ENCODE assay signal across 8 cellular contexts in genomic region chr7:105005006-105005405, GRCh38. TPM values are rescaled to one million over a fixed set of nuclear protein-coding genes. Genes with fewer than 3 reads are reported as not detected.
A peak's percentile ranks its signal among the peaks of the same experiment; 100 is the strongest.
DNase-seq lines count a peak whose midpoint lies in the region; ATAC-seq and TF ChIP-seq lines count a peak whose summit lies in the region.
"Not testable (repeated sequence)": the region's sequence is repeated elsewhere in the genome, so short reads cannot be mapped to it uniquely, and the experiment has no call there.

No MANE protein-coding gene starts in this region.

- H3K4me1 ChIP-seq in ascending aorta (peaks cover 11 to 77% of the 10 kb centered on the region in 2 donors), esophagus squamous epithelium (peaks cover 31 to 100% (median 78%) of the 10 kb centered on the region in 3 donors), suprapubic skin (peaks cover 98% of the 10 kb centered on the region)

- intact Hi-C loops in CD4-positive, alpha-beta T cell (cut with DNase I, micrococcal nuclease); ascending aorta (cut with DNase I); esophagus squamous epithelium (cut with DNase I): not testable (repeated sequence)

- not testable (repeated sequence) for H3K36me3 ChIP-seq in ascending aorta, suprapubic skin
- peaks cover 0 to 12% (median 0%) of the 10 kb centered on the region in 3 donors for H3K36me3 ChIP-seq in esophagus squamous epithelium

- H3K27me3 Mint-ChIP-seq in CD4-positive, alpha-beta T cell; activated CD4-positive, alpha-beta memory T cell treated with anti-CD3 and anti-CD28 coated beads, Interleukin-2, amount 10 ng/mL, durations not matched to agents 7 days and 5 days; memory B cell; osteocyte (ENCODE audit: unreplicated experiment): not testable (repeated sequence)

- TF ChIP-seq EP300 in suprapubic skin (IDR thresholded peaks at IDR 0.05): not testable (repeated sequence)

- peak overlapping the region; percentile 92 for H3K27ac Mint-ChIP-seq in CD4-positive, alpha-beta T cell
- H3K27ac Mint-ChIP-seq in activated CD4-positive, alpha-beta memory T cell treated with anti-CD3 and anti-CD28 coated beads, Interleukin-2, amount 10 ng/mL, durations not matched to agents 7 days and 5 days: peak overlapping the region; percentile 34
- H3K27ac Mint-ChIP-seq in memory B cell (peak overlapping the region; percentile 85), osteocyte (ENCODE audit: unreplicated experiment) (peak overlapping the region; percentile 65)

- H3K4me3 ChIP-seq in ascending aorta, esophagus squamous epithelium, suprapubic skin: not testable (repeated sequence)

- ATAC-seq in CD4-positive, alpha-beta T cell (ENCODE audit: poor library complexity); memory B cell (ENCODE audit: low read depth): not testable (repeated sequence)

- POLR2A ChIA-PET in CD4-positive, alpha-beta T cell (lab: Charles Lee): interaction anchor here (1.2 to 4.4 kb wide), 3 partner anchors 8 to 23 kb away, joined by 3 to 50 read pairs (median 6); partner anchors contain the start of gene KMT2E
- POLR2A ChIA-PET in RWPE1 (lab: Yijun Ruan, JAX; ENCODE audit: low non-redundant PET): not testable (repeated sequence)
- POLR2A ChIA-PET in activated CD4-positive, alpha-beta memory T cell treated with anti-CD3 and anti-CD28 coated beads, Interleukin-2, amount 10 ng/mL, durations not matched to agents 7 days and 5 days (lab: Charles Lee): interaction anchor here (6.1 to 19.3 kb wide), 3 partner anchors 11 to 60 kb away, joined by 50 to 822 read pairs (median 364); no protein-coding TSS in a partner anchor

- not testable (repeated sequence) for H3K9me3 Mint-ChIP-seq in CD4-positive, alpha-beta T cell; activated CD4-positive, alpha-beta memory T cell treated with anti-CD3 and anti-CD28 coated beads, Interleukin-2, amount 10 ng/mL, durations not matched to agents 7 days and 5 days; memory B cell; osteocyte (ENCODE audit: unreplicated experiment)

- not testable (repeated sequence) for TF ChIP-seq POLR2A in esophagus squamous epithelium (IDR thresholded peaks at IDR 0.05); suprapubic skin (IDR thresholded peaks at IDR 0.05)

- not testable (repeated sequence) for H3K27ac ChIP-seq in CD4-positive, alpha-beta T cell (ENCODE audit: low read depth, low read length)
- H3K27ac ChIP-seq in RWPE1: peak overlapping the region; percentile 69
- H3K27ac ChIP-seq in ascending aorta: peak overlapping the region; percentile 97 to 100
- peak overlapping the region; percentile 7 to 87 (median 50) for H3K27ac ChIP-seq in esophagus squamous epithelium
- H3K27ac ChIP-seq in suprapubic skin: peak overlapping the region; percentile 82

- WGBS in esophagus squamous epithelium, 2 donors: 74 to 89% methylated on average over 6 to 8 of the region's 8 CpGs
- 80% methylated on average over 8 of the region's 8 CpGs for WGBS in suprapubic skin

- not testable (repeated sequence) for TF ChIP-seq CTCF in CD4-positive, alpha-beta T cell (IDR thresholded peaks at IDR 0.05); RWPE1 (conservative IDR thresholded peaks at IDR 0.05; ENCODE audit: low read depth); ascending aorta (IDR thresholded peaks at IDR 0.05); esophagus squamous epithelium (IDR thresholded peaks at IDR 0.05); osteocyte (IDR thresholded peaks at IDR 0.05); suprapubic skin (IDR thresholded peaks at IDR 0.05)

- H3K27me3 ChIP-seq in CD4-positive, alpha-beta T cell (ENCODE audit: control insufficient read depth, insufficient read depth, low read length); ascending aorta; esophagus squamous epithelium; suprapubic skin: not testable (repeated sequence)

- DNase-seq in CD4-positive, alpha-beta T cell; RWPE1 (ENCODE audit: low spot score); activated CD4-positive, alpha-beta memory T cell treated with anti-CD3 and anti-CD28 coated beads, Interleukin-2, amount 10 ng/mL, durations not matched to agents 7 days and 5 days; ascending aorta (ENCODE audit: low spot score in 2 of 2); esophagus squamous epithelium (lab: John Stamatoyannopoulos, UW); memory B cell (ENCODE audit: low spot score in 2 of 2); osteocyte (ENCODE audit: extremely low spot score, unreplicated experiment); suprapubic skin (ENCODE audit: low spot score in 2 of 2): not testable (repeated sequence)

- CTCF ChIA-PET in CD4-positive, alpha-beta T cell (lab: Charles Lee): interaction anchor here (14.8 kb wide), 1 partner anchor 22 kb away, joined by 159 read pairs; no protein-coding TSS in a partner anchor
- CTCF ChIA-PET in RWPE1 (lab: Yijun Ruan, JAX): not testable (repeated sequence)
- CTCF ChIA-PET in activated CD4-positive, alpha-beta memory T cell treated with anti-CD3 and anti-CD28 coated beads, Interleukin-2, amount 10 ng/mL, durations not matched to agents 7 days and 5 days (lab: Charles Lee): interaction anchor here (1.1 to 7.6 kb wide), 4 partner anchors 22 to 527 kb away, joined by 3 to 66 read pairs (median 4); partner anchors contain the start of gene RINT1

- H3K36me3 Mint-ChIP-seq in CD4-positive, alpha-beta T cell (ENCODE audit: low read depth): peaks cover 72% of the 10 kb centered on the region
- peaks cover 59% of the 10 kb centered on the region for H3K36me3 Mint-ChIP-seq in activated CD4-positive, alpha-beta memory T cell treated with anti-CD3 and anti-CD28 coated beads, Interleukin-2, amount 10 ng/mL, durations not matched to agents 7 days and 5 days (ENCODE audit: low read depth)
- H3K36me3 Mint-ChIP-seq in memory B cell: peaks cover 26% of the 10 kb centered on the region
- not testable (repeated sequence) for H3K36me3 Mint-ChIP-seq in osteocyte (ENCODE audit: unreplicated experiment)

- H3K9me3 ChIP-seq in CD4-positive, alpha-beta T cell (ENCODE audit: control insufficient read depth, low read length); ascending aorta; esophagus squamous epithelium; suprapubic skin: not testable (repeated sequence)

- peaks cover 94% of the 10 kb centered on the region for H3K4me1 Mint-ChIP-seq in CD4-positive, alpha-beta T cell (ENCODE audit: low read depth)
- H3K4me1 Mint-ChIP-seq in activated CD4-positive, alpha-beta memory T cell treated with anti-CD3 and anti-CD28 coated beads, Interleukin-2, amount 10 ng/mL, durations not matched to agents 7 days and 5 days: peaks cover 87% of the 10 kb centered on the region
- peaks cover 47% of the 10 kb centered on the region for H3K4me1 Mint-ChIP-seq in memory B cell
- H3K4me1 Mint-ChIP-seq in osteocyte (ENCODE audit: unreplicated experiment): peaks cover 87% of the 10 kb centered on the region

- peak overlapping the region; percentile 39 for H3K4me3 Mint-ChIP-seq in CD4-positive, alpha-beta T cell
- not testable (repeated sequence) for H3K4me3 Mint-ChIP-seq in activated CD4-positive, alpha-beta memory T cell treated with anti-CD3 and anti-CD28 coated beads, Interleukin-2, amount 10 ng/mL, durations not matched to agents 7 days and 5 days; memory B cell; osteocyte (ENCODE audit: unreplicated experiment)

RNA-seq across cellular contexts. Expression of gene KMT2E, which starts 9.0 kb away (rescaled TPM):
- total RNA-seq in CD4-positive, alpha-beta T cell: 100 to 1,000 TPM; 295 to 296 TPM
- total RNA-seq in activated CD4-positive, alpha-beta memory T cell treated with anti-CD3 and anti-CD28 coated beads, Interleukin-2, amount 10 ng/mL, durations not matched to agents 7 days and 5 days: 100 to 1,000 TPM; 122 to 128 TPM
- total RNA-seq in ascending aorta (43.0 TPM), esophagus squamous epithelium (10 to 100 TPM; 37.2 to 80.5 (median 54.4) TPM), osteocyte (72.9 and 75.6 TPM in 2 replicates), suprapubic skin (100 to 1,000 TPM in 2 of 4 donors, 10 to 100 TPM in 2; 93.9 to 208 (median 118) TPM)

Comparison
In these comparisons a context has a peak if more than half of its experiments do, and no peak if none do; other contexts are left out.
1. H3K27ac Mint-ChIP-seq: peak in every context shown above with its lines; median percentile 92 in CD4-positive, alpha-beta T cell; 85 in memory B cell; 65 in osteocyte; 34 in activated CD4-positive, alpha-beta memory T cell treated with anti-CD3 and anti-CD28 coated beads, Interleukin-2, amount 10 ng/mL, durations not matched to agents 7 days and 5 days.